8 cellular contexts compared by ENCODE assay signal in the genomic region with DNA sequence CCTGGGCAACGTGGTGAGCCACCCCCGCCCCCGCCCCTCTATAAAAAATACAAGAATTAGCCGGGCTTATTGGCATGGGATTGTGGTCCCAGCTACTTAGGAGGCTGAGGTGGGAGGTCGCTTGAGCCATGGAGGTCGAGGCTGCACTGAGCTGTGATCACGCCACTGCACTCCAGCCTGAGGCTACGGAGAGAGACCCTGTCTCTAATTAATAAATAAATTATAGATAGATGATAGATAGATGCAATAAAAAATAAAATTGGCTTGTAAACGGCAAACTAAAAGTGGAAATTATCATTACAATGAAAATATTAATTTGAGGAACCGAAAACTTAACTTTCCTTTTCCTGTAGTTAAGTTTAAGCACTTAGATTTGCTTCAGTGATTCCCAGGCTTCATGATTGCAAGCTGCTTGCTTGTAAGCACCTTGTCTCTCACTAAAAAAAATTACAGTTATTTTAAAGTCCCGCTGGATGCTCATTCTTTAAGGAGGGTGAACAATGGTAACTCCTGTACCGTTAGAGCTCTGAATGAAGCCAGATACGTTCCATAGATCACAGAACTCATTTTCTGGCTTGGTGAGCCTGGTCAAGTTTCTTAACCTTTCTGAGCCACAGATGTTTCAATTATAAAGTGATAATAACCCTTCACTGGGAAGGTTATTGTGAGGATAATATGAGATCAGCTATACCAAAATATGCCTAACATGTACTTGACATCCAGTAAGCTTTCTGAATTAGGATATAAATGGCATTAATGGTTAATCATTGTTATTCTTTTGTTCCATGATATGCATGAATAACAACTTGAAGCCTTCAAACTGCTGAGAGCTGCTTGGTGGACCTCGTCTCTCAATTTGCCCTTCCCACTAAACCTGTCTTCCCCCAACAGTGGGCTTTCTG.
DNase-seq lines count a peak whose midpoint lies in the region; ATAC-seq and TF ChIP-seq lines count a peak whose summit lies in the region.

No MANE protein-coding gene starts in this region.

- H3K4me3 ChIP-seq in NB4 (ENCODE audit: low read depth, low read length) (peak overlapping the region; percentile 71), parathyroid adenoma (ENCODE audit: low read depth, low read length) (peak overlapping the region; percentile 79)

- H3K36me3 ChIP-seq in ES-I3 (ENCODE audit: insufficient read depth, low read length), result no peaks in the 10 kb centered on the region
- H3K36me3 ChIP-seq in parathyroid adenoma (ENCODE audit: control insufficient read depth, insufficient read depth, low read length), result no peaks in the 10 kb centered on the region

- peak; percentile 35 for ATAC-seq in GM21390 (IDR thresholded peaks at IDR 0.05; ENCODE audit: unreplicated experiment)
- no peak for ATAC-seq in HG02571 (IDR thresholded peaks at IDR 0.05; ENCODE audit: unreplicated experiment)

- H3K4me2 ChIP-seq in parathyroid adenoma (ENCODE audit: low read length), result peak overlapping the region; percentile 93

- peak overlapping the region; percentile 47 for H3K27ac ChIP-seq in epithelial cell of prostate
- no peak overlapping the region for H3K27ac ChIP-seq in parathyroid adenoma

- no peaks in the 10 kb centered on the region for H3K27me3 ChIP-seq in parathyroid adenoma (ENCODE audit: control insufficient read depth, insufficient read depth, low read length)

- H3K9me3 ChIP-seq in ES-I3 (ENCODE audit: control insufficient read depth, insufficient read depth, low read length) (no peaks in the 10 kb centered on the region), parathyroid adenoma (ENCODE audit: control insufficient read depth, low read length) (no peaks in the 10 kb centered on the region)

- TF ChIP-seq CTCF in NB4 (IDR thresholded peaks at IDR 0.05; ENCODE audit: low read depth, low read length) (no peak), parathyroid adenoma (IDR thresholded peaks at IDR 0.05) (no peak)

- H3K9ac ChIP-seq in ES-I3 (ENCODE audit: low read depth, low read length) (peak overlapping the region; percentile 42; the same call in 1 of the 2 replicates), parathyroid adenoma (no peak overlapping the region)

- H2AFZ ChIP-seq in parathyroid adenoma, result peak overlapping the region; percentile 94

- DNase-seq in NB4 (ENCODE audit: low read depth), result no peak
- no peak for DNase-seq in epithelial cell of prostate (ENCODE audit: low read depth, low spot score)
- DNase-seq in activated CD4-positive, alpha-beta T cell treated with anti-CD3 and anti-CD28 coated beads, Interleukin-2, amount 50 U/mL, for 1 hour, result no peak
- DNase-seq in HUDEP-2 (lab: John Stamatoyannopoulos, UW; ENCODE audit: unreplicated experiment in 76 of 76), result no peak

- peaks cover 12% of the 10 kb centered on the region for H3K4me1 ChIP-seq in ES-I3 (ENCODE audit: insufficient read depth, low read length)
- peaks cover 3% of the 10 kb centered on the region for H3K4me1 ChIP-seq in parathyroid adenoma

- no peaks in the 10 kb centered on the region for H3K79me2 ChIP-seq in parathyroid adenoma

- no peak for TF ChIP-seq POLR2A in NB4 (IDR thresholded peaks at IDR 0.05; ENCODE audit: extremely low read depth, insufficient read length)
